Comparison of ENCODE assay signal across 10 cellular contexts in the genomic region with DNA sequence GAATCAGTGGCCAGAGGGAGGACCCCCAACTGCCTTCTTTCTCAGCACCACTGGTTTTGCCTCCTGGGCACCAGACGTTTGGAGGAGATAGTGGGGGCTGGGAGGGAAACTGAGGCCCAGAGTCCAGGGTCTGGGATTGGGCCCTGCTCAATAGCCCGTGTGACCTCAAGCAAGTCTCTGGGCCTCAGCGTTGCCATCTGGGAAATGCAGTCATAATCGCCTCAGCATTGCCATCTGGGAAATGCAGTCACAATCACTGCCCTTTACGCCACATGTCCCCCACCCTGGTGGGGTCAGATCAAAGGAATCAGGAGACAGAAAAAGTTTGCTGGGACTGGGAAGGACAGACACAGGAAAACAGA. TPM values are rescaled to one million over a fixed set of nuclear protein-coding genes. Genes with fewer than 3 reads are reported as not detected.
DNase-seq lines count a peak whose midpoint lies in the region; ATAC-seq and TF ChIP-seq lines count a peak whose summit lies in the region.
"Had no signal": no experiment of that assay in that cellular context is flagged by ENCODE, and none has a peak within 500 bp of the region (broad histone marks: within the 10 kb centered on the region; RNA-seq: fewer than 3 reads in every experiment).

No MANE protein-coding gene starts in this region.

- H3K4me1 Mint-ChIP-seq in activated B cell treated with CpG ODN at 0.5 μM for 24 hours (peaks cover 57% of the 10 kb centered on the region), immature natural killer cell (peaks cover 60 to 70% of the 10 kb centered on the region in 2 donors)

- TF ChIP-seq POLR2A in breast epithelium (IDR thresholded peaks at IDR 0.05) (no peak), suprapubic skin (IDR thresholded peaks at IDR 0.05) (no peak)

- H3K27me3 Mint-ChIP-seq in activated B cell treated with CpG ODN at 0.5 μM for 24 hours (no peaks in the 10 kb centered on the region), immature natural killer cell (ENCODE audit: low read depth in 3 of 3) (peaks cover 3 to 10% (median 5%) of the 10 kb centered on the region in 3 donors)

- H3K4me3 ChIP-seq in breast epithelium (peak overlapping the region in 2 of 3 donors; percentile 30 to 41), mammary epithelial cell (replicated peaks in 1 of 3; ENCODE audit: insufficient read depth in 1 of 3, low read depth in 2 of 3, low read length in 3 of 3) (no peak overlapping the region), suprapubic skin (peak overlapping the region; percentile 21), BE2C (ENCODE audit: low read depth, low read length) (no peak overlapping the region)

- no peak overlapping the region for H2AFZ ChIP-seq in mammary epithelial cell (ENCODE audit: low read depth, low read length)

- H3K4me1 ChIP-seq in breast epithelium (no peaks in the 10 kb centered on the region), mammary epithelial cell (ENCODE audit: insufficient read depth, low read length) (peaks cover 2% of the 10 kb centered on the region), suprapubic skin (peaks cover 17% of the 10 kb centered on the region), BE2C (peaks cover 19% of the 10 kb centered on the region)

- H3K36me3 ChIP-seq in breast epithelium = no peaks in the 10 kb centered on the region
- no peaks in the 10 kb centered on the region for H3K36me3 ChIP-seq in mammary epithelial cell (ENCODE audit: insufficient read depth, low read length)
- no peaks in the 10 kb centered on the region for H3K36me3 ChIP-seq in suprapubic skin
- no peaks in the 10 kb centered on the region for H3K36me3 ChIP-seq in BE2C
- H3K36me3 ChIP-seq: tibial nerve had no signal

- H3K79me2 ChIP-seq in mammary epithelial cell (ENCODE audit: insufficient read depth, low read length) = no peaks in the 10 kb centered on the region

- TF ChIP-seq CTCF in breast epithelium (IDR thresholded peaks at IDR 0.05) (no peak), mammary epithelial cell (conservative IDR thresholded peaks at IDR 0.05 in 1 of 2, IDR thresholded peaks at IDR 0.05 in 1 of 2; ENCODE audit: extremely low read depth in 1 of 2, insufficient read depth in 1 of 2, low read depth in 1 of 2, low read length in 2 of 2) (no peak), activated B cell treated with CpG ODN at 0.5 μM for 24 hours (IDR thresholded peaks at IDR 0.05) (no peak), suprapubic skin (IDR thresholded peaks at IDR 0.05) (no peak), BE2C (IDR thresholded peaks at IDR 0.05; ENCODE audit: low read depth, low read length) (no peak)

- no peak overlapping the region for H3K9ac ChIP-seq in mammary epithelial cell (ENCODE audit: insufficient read depth, low read length)

- H3K27me3 ChIP-seq in breast epithelium (no peaks in the 10 kb centered on the region), mammary epithelial cell (ENCODE audit: insufficient read depth, low read length) (no peaks in the 10 kb centered on the region), suprapubic skin (no peaks in the 10 kb centered on the region), BE2C (no peaks in the 10 kb centered on the region)
- H3K27me3 ChIP-seq: tibial nerve had no signal

- peak overlapping the region in 1 of 2 donors; percentile 52 for H3K27ac ChIP-seq in breast epithelium
- no peak overlapping the region for H3K27ac ChIP-seq in mammary epithelial cell (ENCODE audit: insufficient read depth, low read depth, low read length)
- no peak overlapping the region for H3K27ac ChIP-seq in suprapubic skin

- no peak overlapping the region for H3K4me2 ChIP-seq in mammary epithelial cell (ENCODE audit: insufficient read depth, low read depth, low read length)

- POLR2A ChIA-PET in activated B cell treated with CpG ODN at 0.5 μM for 24 hours (lab: Charles Lee) = interaction anchor here (0.6 to 1.5 kb wide), 6 partner anchors 9 to 140 kb away, joined by 3 to 28 read pairs (median 6); a partner anchor contains a TSS

- WGBS in mammary epithelial cell (ENCODE audit: low coverage, missing lambda C conversion rate) = 76% methylated on average over 5 of the region's 5 CpGs
- WGBS in suprapubic skin = 69% methylated on average over 2 of the region's 5 CpGs

- H3K9me3 Mint-ChIP-seq in activated B cell treated with CpG ODN at 0.5 μM for 24 hours = no peaks in the 10 kb centered on the region
- H3K9me3 Mint-ChIP-seq in immature natural killer cell = no peaks in the 10 kb centered on the region

- H3K4me3 Mint-ChIP-seq in activated B cell treated with CpG ODN at 0.5 μM for 24 hours = peak overlapping the region; percentile 94
- peak overlapping the region; percentile 99 to 100 (median 100) for H3K4me3 Mint-ChIP-seq in immature natural killer cell

- intact Hi-C loops in breast epithelium (cut with DNase I; ENCODE audit: low total_unique reads) = loop anchor here (5.0 kb wide), 1 partner anchor 1190 kb away; no protein-coding TSS in a partner anchor
- intact Hi-C loops in mammary epithelial cell (cut with micrococcal nuclease) = no loop called here
- intact Hi-C loops in activated B cell treated with CpG ODN at 0.5 μM for 24 hours (cut with micrococcal nuclease) = loop anchor here (1.0 to 5.0 kb wide), 2 partner anchors 8 to 350 kb away; a partner anchor contains a TSS

- H3K9me3 ChIP-seq in breast epithelium = no peaks in the 10 kb centered on the region
- H3K9me3 ChIP-seq in mammary epithelial cell (replicated peaks; ENCODE audit: insufficient read depth, low read length) = no peaks in the 10 kb centered on the region
- H3K9me3 ChIP-seq in suprapubic skin = no peaks in the 10 kb centered on the region
- no peaks in the 10 kb centered on the region for H3K9me3 ChIP-seq in BE2C
- H3K9me3 ChIP-seq: tibial nerve had no signal

- in situ Hi-C loops in mammary epithelial cell (cut with MboI; ENCODE audit: low sequenced_read_pairs in 2 of 2) = no loop called here

- no TSS peak for BruUV-seq in mammary epithelial cell (replicated peaks; lab: Mats Ljungman, UMichigan)

- CTCF ChIA-PET in mammary epithelial cell (lab: Charles Lee; ENCODE audit: low non-redundant PET) (no interaction called here), activated B cell treated with CpG ODN at 0.5 μM for 24 hours (lab: Charles Lee) (interaction anchor here (1.1 to 2.0 kb wide), 3 partner anchors 8 to 145 kb away, joined by 5 to 14 read pairs (median 6); a partner anchor contains a TSS)

- H3K36me3 Mint-ChIP-seq in activated B cell treated with CpG ODN at 0.5 μM for 24 hours (ENCODE audit: low read depth) = peaks cover 39% of the 10 kb centered on the region
- H3K36me3 Mint-ChIP-seq in immature natural killer cell = peaks cover 5 to 13% (median 12%) of the 10 kb centered on the region in 3 donors

- DNase-seq in breast epithelium (ENCODE audit: low spot score in 2 of 2) (no peak), mammary epithelial cell (no peak), activated B cell treated with CpG ODN at 0.5 μM for 24 hours (no peak), immature natural killer cell (no peak), suprapubic skin (ENCODE audit: low spot score in 2 of 2) (no peak), BE2C (no peak)
- DNase-seq: NCI-H1092 had no signal

- H3K27ac Mint-ChIP-seq in activated B cell treated with CpG ODN at 0.5 μM for 24 hours (peak overlapping the region; percentile 98), immature natural killer cell (peak overlapping the region; percentile 93 to 100 (median 99))

- dilution Hi-C loops in mammary epithelial cell (cut with HindIII; ENCODE audit: low sequenced_read_pairs) = no loop called here

- no peaks in the 10 kb centered on the region for H4K20me1 ChIP-seq in mammary epithelial cell (ENCODE audit: insufficient read depth, low read length)

- ATAC-seq in activated B cell treated with CpG ODN at 0.5 μM for 24 hours (ENCODE audit: low read depth) = no peak
- no peak for ATAC-seq in GM19467 (IDR thresholded peaks at IDR 0.05; ENCODE audit: unreplicated experiment)
- ATAC-seq in HG03175 (IDR thresholded peaks at IDR 0.05; ENCODE audit: unreplicated experiment) = no peak

- TF ChIP-seq EP300 in suprapubic skin (IDR thresholded peaks at IDR 0.05) = no peak

RNA-seq across cellular contexts. Expression of a gene that starts 1.6 kb away (rescaled TPM):
- total RNA-seq in breast epithelium (10 to 100 TPM in 1 of 3 donors, 1 to 10 TPM in 2; 6.0 to 15.4 (median 6.9) TPM), mammary epithelial cell (under 1 TPM; under 0.01 to 0.19 TPM), activated B cell treated with CpG ODN at 0.5 μM for 24 hours (49.2 and 51.8 TPM in 2 replicates), suprapubic skin (1 to 10 TPM; 3.4 to 8.9 (median 6.1) TPM)
- polyA plus RNA-seq in mammary epithelial cell (0.08 TPM), immature natural killer cell (10 to 100 TPM; 16.9 to 86.2 (median 18.7) TPM)
- polyA minus RNA-seq in mammary epithelial cell = not detected
- 12.5 TPM for polyA plus RNA-seq in BE2C (2012; ENCODE audit: insufficient read depth, insufficient read length, low read depth)

RNA-seq across cellular contexts. Expression of a gene that starts 8.9 kb away (rescaled TPM):
- 10 to 100 TPM; 60.0 to 70.4 (median 63.9) TPM for total RNA-seq in breast epithelium
- 10 to 100 TPM; 63.5 to 71.6 TPM for total RNA-seq in mammary epithelial cell
- 73.8 TPM for polyA plus RNA-seq in mammary epithelial cell
- polyA minus RNA-seq in mammary epithelial cell = 66.3 TPM
- 132 and 137 TPM in 2 replicates for total RNA-seq in activated B cell treated with CpG ODN at 0.5 μM for 24 hours
- 10 to 100 TPM; 44.6 to 83.1 (median 58.1) TPM for polyA plus RNA-seq in immature natural killer cell
- 100 to 1,000 TPM in 1 of 4 donors, 10 to 100 TPM in 3; 57.2 to 119 (median 72.7) TPM for total RNA-seq in suprapubic skin
- 167 TPM for polyA plus RNA-seq in BE2C (2012; ENCODE audit: insufficient read depth, insufficient read length, low read depth)

RNA-seq across cellular contexts. Expression of a gene that starts 25.8 kb away (rescaled TPM):
- total RNA-seq in breast epithelium (100 to 1,000 TPM in 1 of 3 donors, 10 to 100 TPM in 2; 56.3 to 108 (median 78.6) TPM), mammary epithelial cell (10 to 100 TPM; 59.5 to 85.8 TPM), activated B cell treated with CpG ODN at 0.5 μM for 24 hours (105 and 135 TPM in 2 replicates), suprapubic skin (10 to 100 TPM; 22.9 to 50.3 (median 28.3) TPM)
- polyA plus RNA-seq in mammary epithelial cell (56.0 TPM), immature natural killer cell (10 to 100 TPM; 77.3 to 97.7 (median 89.1) TPM)
- polyA minus RNA-seq in mammary epithelial cell = 43.0 TPM
- polyA plus RNA-seq in BE2C (2012; ENCODE audit: insufficient read depth, insufficient read length, low read depth) = 75.4 TPM

RNA-seq across cellular contexts. Expression of a gene that starts 41.8 kb away (rescaled TPM):
- total RNA-seq in breast epithelium = 10 to 100 TPM in 1 of 3 donors, 1 to 10 TPM in 2; 9.5 to 16.7 (median 9.6) TPM
- total RNA-seq in mammary epithelial cell = 10 to 100 TPM in 1 of 2 donors, 1 to 10 TPM in 1; 4.0 to 13.2 TPM
- 10.3 TPM for polyA plus RNA-seq in mammary epithelial cell
- 5.6 TPM for polyA minus RNA-seq in mammary epithelial cell
- 13.8 and 15.1 TPM in 2 replicates for total RNA-seq in activated B cell treated with CpG ODN at 0.5 μM for 24 hours
- polyA plus RNA-seq in immature natural killer cell = 10 to 100 TPM; 38.9 to 55.1 (median 49.9) TPM
- 10 to 100 TPM; 16.1 to 24.3 (median 19.3) TPM for total RNA-seq in suprapubic skin
- polyA plus RNA-seq in BE2C (2012; ENCODE audit: insufficient read depth, insufficient read length, low read depth) = 33.8 TPM

Comparison
In these comparisons a context has a peak if more than half of its experiments do, and no peak if none do; other contexts are left out.
1. H3K4me3 ChIP-seq: peak in breast epithelium (2 of 3) and suprapubic skin (single experiment); none in mammary epithelial cell (0 of 3) and BE2C (single experiment).